ENCODE assay signal across 22 cellular contexts in the genomic region with DNA sequence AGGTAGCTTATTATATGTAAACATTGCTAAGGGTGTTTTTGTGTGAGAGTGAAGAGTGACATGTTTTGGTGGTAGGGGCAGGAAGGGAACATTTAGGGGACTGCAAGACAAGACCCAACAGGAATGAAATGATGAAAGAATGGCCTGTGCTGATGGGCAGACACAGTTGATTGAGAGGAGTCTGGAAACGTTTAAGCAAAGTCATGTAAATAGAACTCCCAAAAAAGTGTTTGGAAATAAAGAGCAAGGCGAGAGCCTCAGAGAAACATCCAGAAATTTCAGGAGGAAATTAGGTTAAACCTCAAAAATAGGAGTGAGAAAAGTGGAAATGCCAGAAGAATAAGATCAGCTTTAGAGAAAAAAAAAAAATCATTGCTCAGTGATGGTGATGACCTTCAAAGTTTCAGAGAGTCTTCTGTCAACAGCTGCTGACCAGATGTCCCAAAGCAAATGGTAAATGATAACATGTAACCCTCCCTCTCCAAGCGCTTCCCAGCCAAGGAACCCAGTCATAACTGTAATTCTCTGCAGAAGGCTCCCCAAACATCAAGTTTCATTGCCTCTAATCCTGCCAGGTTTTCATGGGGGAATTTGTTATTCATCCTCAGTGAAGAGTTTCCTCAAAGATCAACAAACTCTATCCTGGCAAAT.
DNase-seq lines count a peak whose midpoint lies in the region; ATAC-seq and TF ChIP-seq lines count a peak whose summit lies in the region.
"Had no signal": no experiment of that assay in that cellular context is flagged by ENCODE, and none has a peak within 500 bp of the region (broad histone marks: within the 10 kb centered on the region; RNA-seq: fewer than 3 reads in every experiment).

No MANE protein-coding gene starts in this region.

- WGBS in heart left ventricle, 4 donors = 46 to 67% (median 55%) methylated on average over 3 of the region's 3 CpGs
- WGBS in gastroesophageal sphincter (ENCODE audit: low coverage in 1 of 2), 2 donors = 44 to 62% methylated on average over 3 of the region's 3 CpGs

- H3K9me3 Mint-ChIP-seq in chondrocyte (ENCODE audit: low read depth) = peaks cover 26% of the 10 kb centered on the region

- no peak overlapping the region for H3K4me3 ChIP-seq in heart left ventricle
- no peak overlapping the region for H3K4me3 ChIP-seq in cardiac fibroblast (replicated peaks in 1 of 2; ENCODE audit: low read depth in 2 of 2, low read length in 2 of 2)
- no peak overlapping the region for H3K4me3 ChIP-seq in gastroesophageal sphincter
- H3K4me3 ChIP-seq in vagina = no peak overlapping the region
- H3K4me3 ChIP-seq: breast epithelium had no signal

- DNase-seq in heart left ventricle (peak in 4 of 5 donors; percentile 27 to 55 (median 31)), cardiac septum (ENCODE audit: low spot score) (no peak), cardiac fibroblast (ENCODE audit: low read depth in 2 of 2) (peak; percentile 24 to 54), vagina (ENCODE audit: extremely low spot score in 2 of 2) (no peak), chondrocyte (ENCODE audit: low spot score) (no peak), islet precursor cell (no peak)
- DNase-seq: activated B cell treated with CpG ODN at 0.5 μM for 24 hours; activated CD4-positive, alpha-beta memory T cell treated with anti-CD3 and anti-CD28 coated beads, Interleukin-2, amount 10 ng/mL, durations not matched to agents 7 days and 5 days; activated effector memory CD4-positive, alpha-beta T cell treated with anti-CD3 and anti-CD28 coated beads, Interleukin-2, amount 50 U/mL, for 16 hours; activated naive CD8-positive, alpha-beta T cell treated with anti-CD3 and anti-CD28 coated beads, Interleukin-2, amount 50 U/mL, for 24 hours; HFFc6; mesendoderm; MV-4-11; NCI-H2171 treated with DMSO at 0.1 percent for 48 hours; NCI-H69; RPMI8226; substantia nigra; T1000 had no signal

- H3K27me3 Mint-ChIP-seq in chondrocyte (ENCODE audit: low read depth) = no peaks in the 10 kb centered on the region
- H3K27me3 Mint-ChIP-seq: activated B cell treated with CpG ODN at 0.5 μM for 24 hours; activated CD4-positive, alpha-beta memory T cell treated with anti-CD3 and anti-CD28 coated beads, Interleukin-2, amount 10 ng/mL, durations not matched to agents 7 days and 5 days; activated naive CD8-positive, alpha-beta T cell treated with anti-CD3 and anti-CD28 coated beads, Interleukin-2, amount 50 U/mL, for 24 hours; dendritic cell treated with granulocyte-macrophage colony-stimulating factor and Interleukin-4, amounts not matched to agents 40 ng/mL and 50 ng/mL, for 4 days had no signal

- no peak for TF ChIP-seq CTCF in heart left ventricle (IDR thresholded peaks at IDR 0.05)
- TF ChIP-seq CTCF in cardiac fibroblast (IDR thresholded peaks at IDR 0.05; ENCODE audit: low read depth, low read length) = no peak
- no peak for TF ChIP-seq CTCF in gastroesophageal sphincter (IDR thresholded peaks at IDR 0.05)
- TF ChIP-seq CTCF in vagina (IDR thresholded peaks at IDR 0.05) = no peak
- TF ChIP-seq CTCF in chondrocyte (IDR thresholded peaks at IDR 0.05) = no peak

- H3K27me3 ChIP-seq in heart left ventricle = no peaks in the 10 kb centered on the region
- no peaks in the 10 kb centered on the region for H3K27me3 ChIP-seq in gastroesophageal sphincter
- no peaks in the 10 kb centered on the region for H3K27me3 ChIP-seq in vagina
- H3K27me3 ChIP-seq: breast epithelium had no signal

- peak; percentile 47 to 90 (median 66) for ATAC-seq in heart left ventricle
- peak; percentile 90 for ATAC-seq in gastroesophageal sphincter
- no peak for ATAC-seq in HG03025 (IDR thresholded peaks at IDR 0.05; ENCODE audit: low FRiP score, unreplicated experiment)
- ATAC-seq: activated naive CD8-positive, alpha-beta T cell treated with anti-CD3 and anti-CD28 coated beads, Interleukin-2, amount 50 U/mL, for 24 hours had no signal

- H3K4me1 ChIP-seq in heart left ventricle (peaks cover 0 to 4% (median 0%) of the 10 kb centered on the region in 12 donors), gastroesophageal sphincter (no peaks in the 10 kb centered on the region), vagina (no peaks in the 10 kb centered on the region)
- H3K4me1 ChIP-seq: breast epithelium had no signal

- no peaks in the 10 kb centered on the region for H3K36me3 ChIP-seq in heart left ventricle
- H3K36me3 ChIP-seq in gastroesophageal sphincter = no peaks in the 10 kb centered on the region
- no peaks in the 10 kb centered on the region for H3K36me3 ChIP-seq in vagina
- H3K36me3 ChIP-seq: breast epithelium had no signal

- H3K36me3 Mint-ChIP-seq in chondrocyte (ENCODE audit: low read depth) = peaks cover 2% of the 10 kb centered on the region

- H3K9me3 ChIP-seq in heart left ventricle (peaks cover 0 to 16% (median 1%) of the 10 kb centered on the region in 12 donors), gastroesophageal sphincter (peaks cover 0 to 11% (median 0%) of the 10 kb centered on the region in 3 donors), vagina (no peaks in the 10 kb centered on the region)
- H3K9me3 ChIP-seq: breast epithelium had no signal

- H3K4me3 Mint-ChIP-seq in chondrocyte (ENCODE audit: unreplicated experiment) = no peak overlapping the region
- H3K4me3 Mint-ChIP-seq: activated B cell treated with CpG ODN at 0.5 μM for 24 hours; activated CD4-positive, alpha-beta memory T cell treated with anti-CD3 and anti-CD28 coated beads, Interleukin-2, amount 10 ng/mL, durations not matched to agents 7 days and 5 days; activated naive CD8-positive, alpha-beta T cell treated with anti-CD3 and anti-CD28 coated beads, Interleukin-2, amount 50 U/mL, for 24 hours; dendritic cell treated with granulocyte-macrophage colony-stimulating factor and Interleukin-4, amounts not matched to agents 40 ng/mL and 50 ng/mL, for 4 days; HFFc6 had no signal

- H3K27ac Mint-ChIP-seq in chondrocyte (ENCODE audit: unreplicated experiment) = no peak overlapping the region
- H3K27ac Mint-ChIP-seq: activated B cell treated with CpG ODN at 0.5 μM for 24 hours; activated CD4-positive, alpha-beta memory T cell treated with anti-CD3 and anti-CD28 coated beads, Interleukin-2, amount 10 ng/mL, durations not matched to agents 7 days and 5 days; activated naive CD8-positive, alpha-beta T cell treated with anti-CD3 and anti-CD28 coated beads, Interleukin-2, amount 50 U/mL, for 24 hours; dendritic cell treated with granulocyte-macrophage colony-stimulating factor and Interleukin-4, amounts not matched to agents 40 ng/mL and 50 ng/mL, for 4 days; HFFc6 had no signal

- TF ChIP-seq POLR2A in heart left ventricle (IDR thresholded peaks at IDR 0.05) = no peak
- no peak for TF ChIP-seq POLR2A in gastroesophageal sphincter (IDR thresholded peaks at IDR 0.05)
- TF ChIP-seq POLR2A in vagina (IDR thresholded peaks at IDR 0.05) = no peak

- peaks cover 3% of the 10 kb centered on the region for H3K4me1 Mint-ChIP-seq in chondrocyte (ENCODE audit: low read depth)
- H3K4me1 Mint-ChIP-seq: activated B cell treated with CpG ODN at 0.5 μM for 24 hours; activated CD4-positive, alpha-beta memory T cell treated with anti-CD3 and anti-CD28 coated beads, Interleukin-2, amount 10 ng/mL, durations not matched to agents 7 days and 5 days; activated naive CD8-positive, alpha-beta T cell treated with anti-CD3 and anti-CD28 coated beads, Interleukin-2, amount 50 U/mL, for 24 hours had no signal

- peak overlapping the region in 2 of 12 donors; percentile 25 to 27 for H3K27ac ChIP-seq in heart left ventricle
- H3K27ac ChIP-seq in gastroesophageal sphincter = peak overlapping the region in 1 of 4 donors; percentile 40
- peak overlapping the region; percentile 72 for H3K27ac ChIP-seq in vagina

- no peak for TF ChIP-seq EP300 in gastroesophageal sphincter (IDR thresholded peaks at IDR 0.05)

- intact Hi-C loops in heart left ventricle (cut with DNase I) (no loop called here), cardiac septum (cut with DNase I) (no loop called here), vagina (cut with DNase I) (no loop called here)

Comparison
In these comparisons a context has a peak if more than half of its experiments do, and no peak if none do; other contexts are left out.
1. DNase-seq: peak in heart left ventricle (4 of 5) and cardiac fibroblast (2 of 2); none in cardiac septum (single experiment), vagina (0 of 2), chondrocyte (single experiment) and islet precursor cell (single experiment).